Comparison of ENCODE assay signal across 2 cellular contexts in the genomic region with DNA sequence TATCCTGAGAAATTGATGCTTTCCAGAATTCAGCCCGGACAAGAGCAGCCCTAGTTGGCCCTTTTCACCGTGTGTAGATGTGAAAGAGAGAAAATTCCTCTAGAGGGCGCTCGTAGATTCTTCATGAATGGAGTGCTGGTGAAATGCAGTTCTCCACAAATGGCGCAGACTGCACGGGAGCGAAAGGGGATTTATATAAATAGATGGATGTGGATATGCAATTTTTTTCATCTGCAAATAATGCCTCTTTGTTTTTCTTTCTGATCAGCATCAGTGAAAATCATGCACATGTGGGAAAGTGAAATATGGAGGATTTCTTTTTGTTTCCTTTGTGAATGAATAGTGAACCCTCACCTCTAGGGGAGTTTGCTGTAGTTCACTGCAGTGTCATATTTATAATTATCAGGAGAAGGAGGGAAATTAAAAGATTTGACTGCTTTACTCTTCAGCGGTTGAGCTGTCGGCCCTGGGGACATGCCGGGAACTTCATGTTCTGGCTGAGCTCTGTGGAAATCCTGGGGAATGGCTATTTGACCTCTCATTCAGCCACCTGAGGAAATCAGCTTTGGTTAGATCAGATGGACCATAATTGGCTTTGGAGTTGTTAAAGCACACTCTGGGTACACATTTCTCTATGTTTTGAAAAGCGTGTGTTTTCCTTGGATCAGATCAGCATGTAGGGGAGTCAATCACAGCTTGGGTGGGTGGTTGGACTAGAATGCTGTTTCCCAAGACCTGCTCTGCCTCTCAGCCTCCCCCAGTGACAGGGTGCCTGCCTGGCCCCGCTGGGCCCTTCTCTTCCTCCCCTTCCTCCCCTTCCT.
TF ChIP-seq lines count a peak whose summit lies in the region.

No MANE protein-coding gene starts in this region.

TF ChIP-seq in GM23338, 12 proteins besides CTCF, POLR2A, EP300 and RAD21:
- no peak for TF ChIP-seq POLR2AphosphoS5 (IDR thresholded peaks at IDR 0.05; ENCODE audit: low read depth)
- TF ChIP-seq, protein P1, sequence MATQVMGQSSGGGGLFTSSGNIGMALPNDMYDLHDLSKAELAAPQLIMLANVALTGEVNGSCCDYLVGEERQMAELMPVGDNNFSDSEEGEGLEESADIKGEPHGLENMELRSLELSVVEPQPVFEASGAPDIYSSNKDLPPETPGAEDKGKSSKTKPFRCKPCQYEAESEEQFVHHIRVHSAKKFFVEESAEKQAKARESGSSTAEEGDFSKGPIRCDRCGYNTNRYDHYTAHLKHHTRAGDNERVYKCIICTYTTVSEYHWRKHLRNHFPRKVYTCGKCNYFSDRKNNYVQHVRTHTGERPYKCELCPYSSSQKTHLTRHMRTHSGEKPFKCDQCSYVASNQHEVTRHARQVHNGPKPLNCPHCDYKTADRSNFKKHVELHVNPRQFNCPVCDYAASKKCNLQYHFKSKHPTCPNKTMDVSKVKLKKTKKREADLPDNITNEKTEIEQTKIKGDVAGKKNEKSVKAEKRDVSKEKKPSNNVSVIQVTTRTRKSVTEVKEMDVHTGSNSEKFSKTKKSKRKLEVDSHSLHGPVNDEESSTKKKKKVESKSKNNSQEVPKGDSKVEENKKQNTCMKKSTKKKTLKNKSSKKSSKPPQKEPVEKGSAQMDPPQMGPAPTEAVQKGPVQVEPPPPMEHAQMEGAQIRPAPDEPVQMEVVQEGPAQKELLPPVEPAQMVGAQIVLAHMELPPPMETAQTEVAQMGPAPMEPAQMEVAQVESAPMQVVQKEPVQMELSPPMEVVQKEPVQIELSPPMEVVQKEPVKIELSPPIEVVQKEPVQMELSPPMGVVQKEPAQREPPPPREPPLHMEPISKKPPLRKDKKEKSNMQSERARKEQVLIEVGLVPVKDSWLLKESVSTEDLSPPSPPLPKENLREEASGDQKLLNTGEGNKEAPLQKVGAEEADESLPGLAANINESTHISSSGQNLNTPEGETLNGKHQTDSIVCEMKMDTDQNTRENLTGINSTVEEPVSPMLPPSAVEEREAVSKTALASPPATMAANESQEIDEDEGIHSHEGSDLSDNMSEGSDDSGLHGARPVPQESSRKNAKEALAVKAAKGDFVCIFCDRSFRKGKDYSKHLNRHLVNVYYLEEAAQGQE (IDR thresholded peaks at IDR 0.05; ENCODE audit: unreplicated experiment): no peak
- no peak for TF ChIP-seq CREB1 (CRISPR knock-in tag; IDR thresholded peaks at IDR 0.05; ENCODE audit: low read depth)
- no peak for TF ChIP-seq EZH2phosphoT487 (IDR thresholded peaks at IDR 0.05; ENCODE audit: unreplicated experiment)
- no peak for TF ChIP-seq STAT1 (IDR thresholded peaks at IDR 0.05; ENCODE audit: unreplicated experiment)
- TF ChIP-seq, protein P2, sequence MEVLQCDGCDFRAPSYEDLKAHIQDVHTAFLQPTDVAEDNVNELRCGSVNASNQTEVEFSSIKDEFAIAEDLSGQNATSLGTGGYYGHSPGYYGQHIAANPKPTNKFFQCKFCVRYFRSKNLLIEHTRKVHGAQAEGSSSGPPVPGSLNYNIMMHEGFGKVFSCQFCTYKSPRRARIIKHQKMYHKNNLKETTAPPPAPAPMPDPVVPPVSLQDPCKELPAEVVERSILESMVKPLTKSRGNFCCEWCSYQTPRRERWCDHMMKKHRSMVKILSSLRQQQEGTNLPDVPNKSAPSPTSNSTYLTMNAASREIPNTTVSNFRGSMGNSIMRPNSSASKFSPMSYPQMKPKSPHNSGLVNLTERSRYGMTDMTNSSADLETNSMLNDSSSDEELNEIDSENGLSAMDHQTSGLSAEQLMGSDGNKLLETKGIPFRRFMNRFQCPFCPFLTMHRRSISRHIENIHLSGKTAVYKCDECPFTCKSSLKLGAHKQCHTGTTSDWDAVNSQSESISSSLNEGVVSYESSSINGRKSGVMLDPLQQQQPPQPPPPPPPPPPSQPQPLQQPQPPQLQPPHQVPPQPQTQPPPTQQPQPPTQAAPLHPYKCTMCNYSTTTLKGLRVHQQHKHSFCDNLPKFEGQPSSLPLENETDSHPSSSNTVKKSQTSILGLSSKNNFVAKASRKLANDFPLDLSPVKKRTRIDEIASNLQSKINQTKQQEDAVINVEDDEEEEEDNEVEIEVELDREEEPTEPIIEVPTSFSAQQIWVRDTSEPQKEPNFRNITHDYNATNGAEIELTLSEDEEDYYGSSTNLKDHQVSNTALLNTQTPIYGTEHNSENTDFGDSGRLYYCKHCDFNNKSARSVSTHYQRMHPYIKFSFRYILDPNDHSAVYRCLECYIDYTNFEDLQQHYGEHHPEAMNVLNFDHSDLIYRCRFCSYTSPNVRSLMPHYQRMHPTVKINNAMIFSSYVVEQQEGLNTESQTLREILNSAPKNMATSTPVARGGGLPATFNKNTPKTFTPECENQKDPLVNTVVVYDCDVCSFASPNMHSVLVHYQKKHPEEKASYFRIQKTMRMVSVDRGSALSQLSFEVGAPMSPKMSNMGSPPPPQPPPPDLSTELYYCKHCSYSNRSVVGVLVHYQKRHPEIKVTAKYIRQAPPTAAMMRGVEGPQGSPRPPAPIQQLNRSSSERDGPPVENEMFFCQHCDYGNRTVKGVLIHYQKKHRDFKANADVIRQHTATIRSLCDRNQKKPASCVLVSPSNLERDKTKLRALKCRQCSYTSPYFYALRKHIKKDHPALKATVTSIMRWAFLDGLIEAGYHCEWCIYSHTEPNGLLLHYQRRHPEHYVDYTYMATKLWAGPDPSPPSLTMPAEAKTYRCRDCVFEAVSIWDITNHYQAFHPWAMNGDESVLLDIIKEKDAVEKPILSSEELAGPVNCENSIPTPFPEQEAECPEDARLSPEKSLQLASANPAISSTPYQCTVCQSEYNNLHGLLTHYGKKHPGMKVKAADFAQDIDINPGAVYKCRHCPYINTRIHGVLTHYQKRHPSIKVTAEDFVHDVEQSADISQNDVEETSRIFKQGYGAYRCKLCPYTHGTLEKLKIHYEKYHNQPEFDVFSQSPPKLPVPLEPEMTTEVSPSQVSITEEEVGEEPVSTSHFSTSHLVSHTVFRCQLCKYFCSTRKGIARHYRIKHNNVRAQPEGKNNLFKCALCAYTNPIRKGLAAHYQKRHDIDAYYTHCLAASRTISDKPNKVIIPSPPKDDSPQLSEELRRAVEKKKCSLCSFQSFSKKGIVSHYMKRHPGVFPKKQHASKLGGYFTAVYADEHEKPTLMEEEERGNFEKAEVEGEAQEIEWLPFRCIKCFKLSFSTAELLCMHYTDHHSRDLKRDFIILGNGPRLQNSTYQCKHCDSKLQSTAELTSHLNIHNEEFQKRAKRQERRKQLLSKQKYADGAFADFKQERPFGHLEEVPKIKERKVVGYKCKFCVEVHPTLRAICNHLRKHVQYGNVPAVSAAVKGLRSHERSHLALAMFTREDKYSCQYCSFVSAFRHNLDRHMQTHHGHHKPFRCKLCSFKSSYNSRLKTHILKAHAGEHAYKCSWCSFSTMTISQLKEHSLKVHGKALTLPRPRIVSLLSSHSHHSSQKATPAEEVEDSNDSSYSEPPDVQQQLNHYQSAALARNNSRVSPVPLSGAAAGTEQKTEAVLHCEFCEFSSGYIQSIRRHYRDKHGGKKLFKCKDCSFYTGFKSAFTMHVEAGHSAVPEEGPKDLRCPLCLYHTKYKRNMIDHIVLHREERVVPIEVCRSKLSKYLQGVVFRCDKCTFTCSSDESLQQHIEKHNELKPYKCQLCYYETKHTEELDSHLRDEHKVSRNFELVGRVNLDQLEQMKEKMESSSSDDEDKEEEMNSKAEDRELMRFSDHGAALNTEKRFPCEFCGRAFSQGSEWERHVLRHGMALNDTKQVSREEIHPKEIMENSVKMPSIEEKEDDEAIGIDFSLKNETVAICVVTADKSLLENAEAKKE (CRISPR knock-in tag; IDR thresholded peaks at IDR 0.05): no peak
- TF ChIP-seq ZNF331 (CRISPR knock-in tag; IDR thresholded peaks at IDR 0.05; ENCODE audit: low read depth): no peak
- no peak for TF ChIP-seq EZH2 (IDR thresholded peaks at IDR 0.05; ENCODE audit: low read depth, unreplicated experiment)

TF ChIP-seq in IMR-90, 13 proteins besides CTCF, POLR2A, EP300 and RAD21:
- TF ChIP-seq RCOR1 (IDR thresholded peaks at IDR 0.05; ENCODE audit: insufficient replicate concordance, low read length): no peak
- TF ChIP-seq SMC3 (IDR thresholded peaks at IDR 0.05; ENCODE audit: low read depth, low read length): peak; percentile 64
